Comparison of ENCODE assay signal across 8 cellular contexts in the genomic region with DNA sequence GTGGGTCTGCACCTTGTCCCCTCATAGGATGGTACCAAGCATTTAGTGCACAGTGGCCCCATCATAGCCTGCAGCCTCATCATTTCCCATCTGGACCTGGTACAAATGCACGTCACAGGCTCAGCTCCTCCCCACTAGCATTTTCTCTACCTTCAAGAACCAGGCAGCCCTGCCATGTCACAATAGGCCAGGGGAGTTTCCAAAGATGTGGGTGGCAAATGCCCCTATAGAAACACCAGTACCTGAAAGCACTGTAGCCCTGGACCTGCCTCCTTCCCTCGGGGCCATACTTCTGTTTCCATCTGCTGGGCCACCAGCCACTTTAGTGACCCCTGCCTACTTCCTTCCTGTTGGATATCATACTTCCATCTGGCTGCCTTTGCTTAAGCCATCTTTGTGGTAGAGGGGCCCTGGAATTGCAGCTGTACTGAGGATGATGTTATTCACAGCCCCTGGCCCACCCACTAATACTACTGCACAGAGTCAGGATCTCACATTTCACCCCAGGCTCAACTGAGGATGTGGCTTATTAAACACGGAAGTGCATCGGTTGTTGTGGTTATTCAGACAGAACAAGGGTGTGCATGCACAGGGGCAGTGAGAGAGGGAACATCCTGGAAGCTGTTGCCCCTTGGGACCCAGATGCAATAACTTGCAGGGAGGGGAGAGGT. TPM values are rescaled to one million over a fixed set of nuclear protein-coding genes. Genes with fewer than 3 reads are reported as not detected.
A peak's percentile ranks its signal among the peaks of the same experiment; 100 is the strongest.
DNase-seq lines count a peak whose midpoint lies in the region; ATAC-seq and TF ChIP-seq lines count a peak whose summit lies in the region.

No MANE protein-coding gene starts in this region.

- H3K27ac ChIP-seq in BLaER1 = peak overlapping the region; percentile 100
- peak overlapping the region; percentile 81 for H3K27ac ChIP-seq in naive thymus-derived CD4-positive, alpha-beta T cell (ENCODE audit: low read depth, low read length)

- H3K36me3 ChIP-seq in BLaER1 (peaks cover 28% of the 10 kb centered on the region), H7 (replicated peaks; ENCODE audit: control insufficient read depth, insufficient read depth, low read length) (peaks cover 8% of the 10 kb centered on the region)
- peaks cover 0 to 15% (median 0%) of the 10 kb centered on the region in 3 experiments for H3K36me3 ChIP-seq in naive thymus-derived CD4-positive, alpha-beta T cell (ENCODE audit: control insufficient read depth in 2 of 3, insufficient read depth in 3 of 3, low read length in 3 of 3)

- H3K4me1 ChIP-seq in BLaER1 = peaks cover 73% of the 10 kb centered on the region
- H3K4me1 ChIP-seq in naive thymus-derived CD4-positive, alpha-beta T cell (ENCODE audit: control insufficient read depth in 2 of 2, insufficient read depth in 2 of 2, low read length in 2 of 2) = peaks cover 46 to 54% of the 10 kb centered on the region in 2 donors

- H3K9me3 ChIP-seq in BLaER1 = no peaks in the 10 kb centered on the region
- no peaks in the 10 kb centered on the region for H3K9me3 ChIP-seq in naive thymus-derived CD4-positive, alpha-beta T cell (ENCODE audit: control insufficient read depth in 2 of 3, low read length in 3 of 3)

- H3K4me2 ChIP-seq in BLaER1 = peak overlapping the region; percentile 100

- peak overlapping the region; percentile 21; the same call in 1 of the 2 replicates for H3K9ac ChIP-seq in BLaER1

- CTCF ChIA-PET in naive thymus-derived CD4-positive, alpha-beta T cell (lab: Charles Lee) = interaction anchor here (0.6 to 3.3 kb wide), 10 partner anchors 10 to 125 kb away, joined by 3 to 23 read pairs (median 4); a partner anchor contains a TSS

- peaks cover 7 to 11% of the 10 kb centered on the region in 2 donors for H3K36me3 Mint-ChIP-seq in activated T-cell treated with anti-CD3 and anti-CD28 coated beads, Interleukin-2, amount 50 U/mL, for 72 hours (ENCODE audit: insufficient read depth in 2 of 2)
- H3K36me3 Mint-ChIP-seq in naive thymus-derived CD4-positive, alpha-beta T cell = peaks cover 0 to 49% (median 0%) of the 10 kb centered on the region in 5 donors
- H3K36me3 Mint-ChIP-seq in type B pancreatic cell = peaks cover under 1% of the 10 kb centered on the region

- peaks cover 73% of the 10 kb centered on the region for H3K4me1 Mint-ChIP-seq in activated T-cell treated with anti-CD3 and anti-CD28 coated beads, Interleukin-2, amount 50 U/mL, for 72 hours (ENCODE audit: low read depth)
- peaks cover 39 to 75% (median 70%) of the 10 kb centered on the region in 7 donors for H3K4me1 Mint-ChIP-seq in naive thymus-derived CD4-positive, alpha-beta T cell
- H3K4me1 Mint-ChIP-seq in type B pancreatic cell (ENCODE audit: unreplicated experiment) = peaks cover 21% of the 10 kb centered on the region

- H3K27me3 ChIP-seq in BLaER1 (no peaks in the 10 kb centered on the region), H7 (ENCODE audit: control insufficient read depth, insufficient read depth, low read length) (no peaks in the 10 kb centered on the region)
- no peaks in the 10 kb centered on the region for H3K27me3 ChIP-seq in naive thymus-derived CD4-positive, alpha-beta T cell (ENCODE audit: control insufficient read depth in 2 of 2, insufficient read depth in 2 of 2, low read length in 2 of 2)

- POLR2A ChIA-PET in naive thymus-derived CD4-positive, alpha-beta T cell (lab: Charles Lee) = interaction anchor here (0.6 to 3.4 kb wide), 15 partner anchors 8 to 77 kb away, joined by 3 to 42 read pairs (median 5); a partner anchor contains a TSS

- intact Hi-C loops in naive thymus-derived CD4-positive, alpha-beta T cell (cut with micrococcal nuclease) = loop anchor here (1.0 to 10.0 kb wide), 4 partner anchors 13 to 669 kb away; a partner anchor contains a TSS

- H3K27ac Mint-ChIP-seq in activated T-cell treated with anti-CD3 and anti-CD28 coated beads, Interleukin-2, amount 50 U/mL, for 72 hours = peak overlapping the region; percentile 76
- peak overlapping the region; percentile 85 to 98 (median 93) for H3K27ac Mint-ChIP-seq in naive thymus-derived CD4-positive, alpha-beta T cell
- peak overlapping the region; percentile 61 for H3K27ac Mint-ChIP-seq in type B pancreatic cell

- no peaks in the 10 kb centered on the region for H3K9me3 Mint-ChIP-seq in activated T-cell treated with anti-CD3 and anti-CD28 coated beads, Interleukin-2, amount 50 U/mL, for 72 hours
- no peaks in the 10 kb centered on the region for H3K9me3 Mint-ChIP-seq in naive thymus-derived CD4-positive, alpha-beta T cell
- H3K9me3 Mint-ChIP-seq in type B pancreatic cell = no peaks in the 10 kb centered on the region

- no peak for TF ChIP-seq CTCF in type B pancreatic cell (conservative IDR thresholded peaks at IDR 0.05)

- H3K27me3 Mint-ChIP-seq in activated T-cell treated with anti-CD3 and anti-CD28 coated beads, Interleukin-2, amount 50 U/mL, for 72 hours (ENCODE audit: low read depth) = no peaks in the 10 kb centered on the region
- H3K27me3 Mint-ChIP-seq in naive thymus-derived CD4-positive, alpha-beta T cell = peaks cover 0 to 2% (median 0%) of the 10 kb centered on the region in 5 donors
- H3K27me3 Mint-ChIP-seq in type B pancreatic cell = no peaks in the 10 kb centered on the region

- peaks cover 6% of the 10 kb centered on the region for H4K20me1 ChIP-seq in BLaER1

- peak overlapping the region; percentile 59 to 64 for H3K4me3 Mint-ChIP-seq in activated T-cell treated with anti-CD3 and anti-CD28 coated beads, Interleukin-2, amount 50 U/mL, for 72 hours
- peak overlapping the region; percentile 73 to 92 (median 82) for H3K4me3 Mint-ChIP-seq in naive thymus-derived CD4-positive, alpha-beta T cell
- peak overlapping the region; percentile 48 for H3K4me3 Mint-ChIP-seq in type B pancreatic cell

- peak; percentile 39 to 43 for ATAC-seq in activated T-cell treated with anti-CD3 and anti-CD28 coated beads, Interleukin-2, amount 50 U/mL, for 72 hours (replicated peaks in 1 of 2)
- ATAC-seq in naive thymus-derived CD4-positive, alpha-beta T cell = peak; percentile 42

- H3K4me3 ChIP-seq in BLaER1 (peak overlapping the region; percentile 37), H7 (ENCODE audit: insufficient read depth, low read depth, low read length) (no peak overlapping the region)
- H3K4me3 ChIP-seq in naive thymus-derived CD4-positive, alpha-beta T cell (ENCODE audit: low read length) = peak overlapping the region; percentile 44

- DNase-seq in NOMO-1 treated with DMSO at 0.1 percent for 48 hours (lab: John Stamatoyannopoulos, UW; ENCODE audit: unreplicated experiment) = peak; percentile 51
- DNase-seq in activated T-cell treated with anti-CD3 and anti-CD28 coated beads, Interleukin-2, amount 50 U/mL, for 72 hours = peak; percentile 79 to 81
- peak; percentile 29 to 87 (median 56) for DNase-seq in naive thymus-derived CD4-positive, alpha-beta T cell
- DNase-seq in type B pancreatic cell (ENCODE audit: extremely low spot score, unreplicated experiment) = no peak
- DNase-seq in H7 = no peak
- DNase-seq in COLO829 (ENCODE audit: low spot score) = no peak
- DNase-seq in superior temporal gyrus (ENCODE audit: extremely low spot score) = no peak

RNA-seq across cellular contexts. Expression of a gene that starts 3.8 kb away (rescaled TPM):
- 10 to 100 TPM; 22.0 to 23.4 TPM for total RNA-seq in activated T-cell treated with anti-CD3 and anti-CD28 coated beads, Interleukin-2, amount 50 U/mL, for 72 hours
- total RNA-seq in naive thymus-derived CD4-positive, alpha-beta T cell = 10 to 100 TPM; 24.9 to 34.5 (median 28.5) TPM
- polyA plus RNA-seq in naive thymus-derived CD4-positive, alpha-beta T cell = 10 to 100 TPM; 42.2 to 48.3 TPM
- 25.0 and 31.4 TPM in 2 replicates for total RNA-seq in type B pancreatic cell (ENCODE audit: low replicate concordance)
- total RNA-seq in H7 (2014; rRNA removed; shearing (Covaris generic)) = 5.8 and 10.9 TPM in 2 replicates

RNA-seq across cellular contexts. Expression of a gene that starts 4.3 kb away (rescaled TPM):
- total RNA-seq in activated T-cell treated with anti-CD3 and anti-CD28 coated beads, Interleukin-2, amount 50 U/mL, for 72 hours = 100 to 1,000 TPM; 458 to 468 TPM
- total RNA-seq in naive thymus-derived CD4-positive, alpha-beta T cell = 100 to 1,000 TPM; 212 to 411 (median 218) TPM
- 100 to 1,000 TPM; 439 to 576 TPM for polyA plus RNA-seq in naive thymus-derived CD4-positive, alpha-beta T cell
- 300 and 325 TPM in 2 replicates for total RNA-seq in type B pancreatic cell (ENCODE audit: low replicate concordance)
- 377 and 386 TPM in 2 replicates for total RNA-seq in H7 (2014; rRNA removed; shearing (Covaris generic))

RNA-seq across cellular contexts. Expression of a gene that starts 6.2 kb away (rescaled TPM):
- total RNA-seq in activated T-cell treated with anti-CD3 and anti-CD28 coated beads, Interleukin-2, amount 50 U/mL, for 72 hours = 1 to 10 TPM; 7.4 to 7.5 TPM
- total RNA-seq in naive thymus-derived CD4-positive, alpha-beta T cell = 10 to 100 TPM in 3 of 5 experiments, 1 to 10 TPM in 2; 7.9 to 13.9 (median 10.7) TPM
- 1 to 10 TPM; 1.7 to 2.2 TPM for polyA plus RNA-seq in naive thymus-derived CD4-positive, alpha-beta T cell
- total RNA-seq in type B pancreatic cell (ENCODE audit: low replicate concordance) = 12.5 and 21.6 TPM in 2 replicates
- 48.1 and 60.4 TPM in 2 replicates for total RNA-seq in H7 (2014; rRNA removed; shearing (Covaris generic))

RNA-seq across cellular contexts. Expression of a gene that starts 13.1 kb away (rescaled TPM):
- total RNA-seq in activated T-cell treated with anti-CD3 and anti-CD28 coated beads, Interleukin-2, amount 50 U/mL, for 72 hours = 10 to 100 TPM; 15.3 to 18.4 TPM
- 10 to 100 TPM; 21.6 to 23.9 (median 22.5) TPM for total RNA-seq in naive thymus-derived CD4-positive, alpha-beta T cell
- 1 to 10 TPM; 7.9 to 8.3 TPM for polyA plus RNA-seq in naive thymus-derived CD4-positive, alpha-beta T cell
- 16.2 and 27.1 TPM in 2 replicates for total RNA-seq in type B pancreatic cell (ENCODE audit: low replicate concordance)
- total RNA-seq in H7 (2014; rRNA removed; shearing (Covaris generic)) = 5.2 and 5.7 TPM in 2 replicates

RNA-seq across cellular contexts. Expression of a gene that starts 54.0 kb away (rescaled TPM):
- total RNA-seq in activated T-cell treated with anti-CD3 and anti-CD28 coated beads, Interleukin-2, amount 50 U/mL, for 72 hours = 10 to 100 TPM in 1 of 2 donors, 1 to 10 TPM in 1; 9.1 to 10.3 TPM
- total RNA-seq in naive thymus-derived CD4-positive, alpha-beta T cell = 10 to 100 TPM; 12.0 to 22.3 (median 20.1) TPM
- polyA plus RNA-seq in naive thymus-derived CD4-positive, alpha-beta T cell = 1 to 10 TPM; 5.4 to 5.7 TPM
- total RNA-seq in type B pancreatic cell (ENCODE audit: low replicate concordance) = 84.3 and 126 TPM in 2 replicates
- 80.4 and 87.4 TPM in 2 replicates for total RNA-seq in H7 (2014; rRNA removed; shearing (Covaris generic))

Comparison
In these comparisons a context has a peak if more than half of its experiments do, and no peak if none do; other contexts are left out.
1. DNase-seq: peak in NOMO-1 treated with DMSO at 0.1 percent for 48 hours (single experiment), activated T-cell treated with anti-CD3 and anti-CD28 coated beads, Interleukin-2, amount 50 U/mL, for 72 hours (2 of 2) and naive thymus-derived CD4-positive, alpha-beta T cell (9 of 9); none in type B pancreatic cell (single experiment), H7 (single experiment), COLO829 (single experiment) and superior temporal gyrus (single experiment).
2. Peak in every context shown above with its lines, with median percentiles within 50 percentile points of each other: H3K27ac Mint-ChIP-seq and H3K4me3 Mint-ChIP-seq.